Comparison of ENCODE assay signal across 18 cellular contexts in the genomic region with DNA sequence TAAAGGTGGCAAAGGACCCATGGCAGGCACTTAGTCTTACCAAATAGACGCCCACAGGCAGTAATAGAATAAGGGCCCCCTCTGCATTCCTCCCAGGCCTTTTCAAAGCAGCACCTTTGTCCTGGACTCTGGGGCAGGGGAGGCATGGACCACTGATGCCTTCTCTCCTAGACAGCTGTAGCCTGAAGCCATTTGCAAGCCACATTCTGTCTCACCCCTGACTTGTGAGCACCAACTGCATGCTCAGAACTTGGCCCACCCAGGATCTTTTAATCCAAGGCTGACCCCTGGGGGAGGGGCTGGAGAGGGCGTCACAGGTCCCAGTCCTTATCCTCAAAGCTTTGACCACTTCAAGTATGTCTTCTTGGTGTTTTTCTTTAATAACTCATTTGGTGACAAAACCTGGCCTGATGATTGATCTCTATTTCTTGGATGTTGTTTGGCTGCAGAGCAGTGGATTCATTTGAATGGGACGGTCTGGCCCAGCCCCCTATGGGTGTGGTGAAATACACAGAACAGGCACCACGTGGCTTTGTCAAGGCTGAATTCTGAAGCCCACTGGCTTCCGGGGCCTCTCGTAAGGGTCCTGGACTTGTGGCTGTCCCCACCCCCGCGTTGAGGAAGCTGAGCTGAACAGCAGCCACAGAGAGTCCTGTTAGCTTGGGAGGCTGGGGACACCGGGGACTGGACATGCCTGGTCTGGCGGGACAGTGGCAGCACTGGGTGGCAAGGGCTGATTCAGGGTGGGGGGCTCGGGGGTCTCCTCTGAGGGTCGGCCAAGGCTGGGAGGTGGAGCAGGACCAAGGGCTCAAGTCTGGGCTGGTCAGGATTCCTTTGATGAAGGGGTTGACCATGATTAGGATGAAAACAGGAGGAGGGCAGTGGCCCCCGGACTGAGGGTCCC. TPM values are rescaled to one million over a fixed set of nuclear protein-coding genes. Genes with fewer than 3 reads are reported as not detected.
DNase-seq lines count a peak whose midpoint lies in the region; ATAC-seq and TF ChIP-seq lines count a peak whose summit lies in the region.
"Had no signal": no experiment of that assay in that cellular context is flagged by ENCODE, and none has a peak within 500 bp of the region (broad histone marks: within the 10 kb centered on the region; RNA-seq: fewer than 3 reads in every experiment).

No MANE protein-coding gene starts in this region.

- H3K4me3 ChIP-seq in GM23338: no peak overlapping the region
- H3K4me3 ChIP-seq in neuronal stem cell (ENCODE audit: low read length in 2 of 2): no peak overlapping the region
- H3K4me3 ChIP-seq: MG63 had no signal

- DNase-seq in NCI-H510A treated with DMSO at 0.1 percent for 48 hours (lab: John Stamatoyannopoulos, UW) (peak; percentile 2), NCI-H510A (lab: John Stamatoyannopoulos, UW) (no peak), GM23338 (ENCODE audit: low spot score) (no peak), glutamatergic neuron (peak; percentile 20), neuronal stem cell (ENCODE audit: low spot score) (no peak), COLO829 (ENCODE audit: low spot score) (no peak), hippocampal formation (lab: John Stamatoyannopoulos, UW) (no peak)
- DNase-seq in stimulated activated naive B cell treated with anti-CD40 and anti-IgM and Interleukin-4, amounts not matched to agents 10 μg/mL and 1 μg/mL and 100 μg/mL, for 72 hours: no peak
- DNase-seq: Calu3, DMS79, GDM1, HCEC 1CT, KBM-7, MG63, NCI-H187 treated with DMSO at 0.1 percent for 48 hours, T-helper 17 cell had no signal

- no peaks in the 10 kb centered on the region; the same call in 2 of the 3 replicates for H3K36me3 Mint-ChIP-seq in GM23338 (ENCODE audit: low read depth)
- no peaks in the 10 kb centered on the region for H3K36me3 Mint-ChIP-seq in glutamatergic neuron (ENCODE audit: unreplicated experiment)
- no peaks in the 10 kb centered on the region for H3K36me3 Mint-ChIP-seq in stimulated activated naive B cell treated with anti-CD40 and anti-IgM and Interleukin-4, amounts not matched to agents 10 μg/mL and 1 μg/mL and 100 μg/mL, for 72 hours

- H3K4me1 ChIP-seq in GM23338 (ENCODE audit: insufficient read depth): peaks cover 20% of the 10 kb centered on the region
- peaks cover 3 to 23% of the 10 kb centered on the region in 2 donors for H3K4me1 ChIP-seq in neuronal stem cell (ENCODE audit: control insufficient read depth in 2 of 2, insufficient read depth in 1 of 2, low read depth in 1 of 2, low read length in 2 of 2)

- H3K36me3 ChIP-seq in GM23338 (ENCODE audit: insufficient read depth) (no peaks in the 10 kb centered on the region), neuronal stem cell (replicated peaks in 1 of 2; ENCODE audit: control insufficient read depth in 2 of 2, insufficient read depth in 2 of 2, low read length in 2 of 2) (no peaks in the 10 kb centered on the region)
- H3K36me3 ChIP-seq: MG63 had no signal

- no peaks in the 10 kb centered on the region for H4K20me1 ChIP-seq in GM23338 (replicated peaks; ENCODE audit: insufficient read depth)

- H3K9me3 ChIP-seq in neuronal stem cell (replicated peaks in 1 of 2; ENCODE audit: control insufficient read depth in 2 of 2, insufficient read depth in 1 of 2, low read depth in 1 of 2, low read length in 2 of 2): peaks cover 0 to 3% of the 10 kb centered on the region in 2 donors
- H3K9me3 ChIP-seq: MG63 had no signal

- H3K14ac ChIP-seq in neuronal stem cell (ENCODE audit: low read length): peak overlapping the region; percentile 90

- H2AK5ac ChIP-seq in neuronal stem cell (ENCODE audit: low read depth, low read length): peak overlapping the region; percentile 97

- H4K91ac ChIP-seq in neuronal stem cell (ENCODE audit: low read depth, low read length, poor library complexity): no peak overlapping the region

- no peaks in the 10 kb centered on the region for H3K9me3 Mint-ChIP-seq in GM23338
- H3K9me3 Mint-ChIP-seq in glutamatergic neuron (ENCODE audit: unreplicated experiment): no peaks in the 10 kb centered on the region
- H3K9me3 Mint-ChIP-seq in stimulated activated naive B cell treated with anti-CD40 and anti-IgM and Interleukin-4, amounts not matched to agents 10 μg/mL and 1 μg/mL and 100 μg/mL, for 72 hours: peaks cover 0 to 2% of the 10 kb centered on the region in 2 donors

- no peaks in the 10 kb centered on the region for H3F3A ChIP-seq in GM23338 (replicated peaks; ENCODE audit: low read depth)

- H3K4me1 Mint-ChIP-seq in GM23338 (peaks cover 36% of the 10 kb centered on the region), glutamatergic neuron (ENCODE audit: low read depth, unreplicated experiment) (peaks cover 13% of the 10 kb centered on the region)
- no peaks in the 10 kb centered on the region for H3K4me1 Mint-ChIP-seq in stimulated activated naive B cell treated with anti-CD40 and anti-IgM and Interleukin-4, amounts not matched to agents 10 μg/mL and 1 μg/mL and 100 μg/mL, for 72 hours

- H3K27me3 ChIP-seq in GM23338 (ENCODE audit: insufficient read depth) (no peaks in the 10 kb centered on the region), neuronal stem cell (ENCODE audit: control insufficient read depth in 3 of 3, insufficient read depth in 3 of 3, low read depth in 1 of 3, low read length in 3 of 3) (peaks cover 0 to 28% (median 0%) of the 10 kb centered on the region in 3 experiments)
- H3K27me3 ChIP-seq: MG63 had no signal

- peak overlapping the region; percentile 44 for H2BK120ac ChIP-seq in neuronal stem cell (ENCODE audit: low read depth, low read length)

- H3K79me2 ChIP-seq in GM23338 (replicated peaks; ENCODE audit: insufficient read depth): no peaks in the 10 kb centered on the region

- no peak overlapping the region for H3K9ac ChIP-seq in neuronal stem cell (ENCODE audit: low read depth, low read length, poor library complexity)

- H3K18ac ChIP-seq in neuronal stem cell (ENCODE audit: low read length): peak overlapping the region; percentile 94

- no peak overlapping the region for H4K8ac ChIP-seq in neuronal stem cell (ENCODE audit: low read depth, low read length)

- H3K79me1 ChIP-seq in neuronal stem cell (ENCODE audit: low read depth, low read length): no peaks in the 10 kb centered on the region

- no peak overlapping the region for H3K23ac ChIP-seq in neuronal stem cell (ENCODE audit: low read depth, low read length, poor library complexity)

- H2BK15ac ChIP-seq in neuronal stem cell (ENCODE audit: low read length): peak overlapping the region; percentile 99

- H3K27ac ChIP-seq in GM23338 (ENCODE audit: low read depth): no peak overlapping the region
- H3K27ac ChIP-seq in neuronal stem cell (replicated peaks; ENCODE audit: low read length): no peak overlapping the region
- H3K27ac ChIP-seq: C4-2B had no signal

- H3K4me2 ChIP-seq in GM23338 (no peak overlapping the region), neuronal stem cell (ENCODE audit: insufficient read depth, low read length, poor library complexity, severe bottlenecking) (peak overlapping the region; percentile 11)

- H3K4me3 Mint-ChIP-seq in GM23338 (no peak overlapping the region), glutamatergic neuron (ENCODE audit: unreplicated experiment) (no peak overlapping the region)
- no peak overlapping the region for H3K4me3 Mint-ChIP-seq in stimulated activated naive B cell treated with anti-CD40 and anti-IgM and Interleukin-4, amounts not matched to agents 10 μg/mL and 1 μg/mL and 100 μg/mL, for 72 hours
- H3K4me3 Mint-ChIP-seq: T-helper 17 cell had no signal

- H3K9me2 ChIP-seq in GM23338 (ENCODE audit: insufficient read depth): no peaks in the 10 kb centered on the region

- no peak for TF ChIP-seq CTCF in GM23338 (conservative IDR thresholded peaks at IDR 0.05; ENCODE audit: low read depth in 2 of 2)
- TF ChIP-seq CTCF in glutamatergic neuron (IDR thresholded peaks at IDR 0.05; ENCODE audit: partially characterized antibody, unreplicated experiment): no peak

- H2AFZ ChIP-seq in GM23338 (peak overlapping the region; percentile 66; the same call in 1 of the 2 replicates), neuronal stem cell (ENCODE audit: low read length) (no peak overlapping the region)

- H2BK5ac ChIP-seq in neuronal stem cell (ENCODE audit: low read length): peak overlapping the region; percentile 28

- H3K27me3 Mint-ChIP-seq in GM23338 (ENCODE audit: insufficient read depth, low read depth, poor library complexity): peaks cover 16% of the 10 kb centered on the region
- peaks cover 4% of the 10 kb centered on the region for H3K27me3 Mint-ChIP-seq in glutamatergic neuron (ENCODE audit: unreplicated experiment)
- H3K27me3 Mint-ChIP-seq in stimulated activated naive B cell treated with anti-CD40 and anti-IgM and Interleukin-4, amounts not matched to agents 10 μg/mL and 1 μg/mL and 100 μg/mL, for 72 hours: peaks cover 19 to 20% of the 10 kb centered on the region in 2 donors

- ATAC-seq in GM23338: peak; percentile 16
- no peak for ATAC-seq in stimulated activated naive B cell treated with anti-CD40 and anti-IgM and Interleukin-4, amounts not matched to agents 10 μg/mL and 1 μg/mL and 100 μg/mL, for 72 hours (replicated peaks)
- ATAC-seq: SK-N-SH treated with all-trans-retinoic acid at 6 μM for 48 hours, T-helper 17 cell had no signal

- no peak overlapping the region for H3K27ac Mint-ChIP-seq in GM23338
- H3K27ac Mint-ChIP-seq in glutamatergic neuron (ENCODE audit: unreplicated experiment): no peak overlapping the region
- no peak overlapping the region for H3K27ac Mint-ChIP-seq in stimulated activated naive B cell treated with anti-CD40 and anti-IgM and Interleukin-4, amounts not matched to agents 10 μg/mL and 1 μg/mL and 100 μg/mL, for 72 hours
- H3K27ac Mint-ChIP-seq: T-helper 17 cell had no signal

- peak overlapping the region; percentile 1 for H2BK12ac ChIP-seq in neuronal stem cell (ENCODE audit: low read length)

- H3K4ac ChIP-seq in neuronal stem cell (ENCODE audit: low read length): no peak overlapping the region

- no CpG with 5 or more reads among the region's 13 CpGs for WGBS in neuronal stem cell (ENCODE audit: extremely low coverage in 2 of 2, insufficient read length in 2 of 2, insufficient replicate concordance in 1 of 2), 2 donors

TF ChIP-seq in GM23338, 12 proteins besides CTCF, POLR2A, EP300 and RAD21:
- TF ChIP-seq NANOG (IDR thresholded peaks at IDR 0.05; ENCODE audit: borderline replicate concordance) (no peak), ZNF114 (CRISPR knock-in tag; IDR thresholded peaks at IDR 0.05) (no peak), EZH2 (IDR thresholded peaks at IDR 0.05; ENCODE audit: low read depth, unreplicated experiment) (no peak)

RNA-seq across cellular contexts. Expression of gene ADRA2C, which starts 36.6 kb away (rescaled TPM):
- 16.3 and 16.6 TPM in 2 replicates for total RNA-seq in GM23338 (2014; rRNA removed; shearing (Covaris generic))
- 3.0 and 4.1 TPM in 2 replicates for polyA plus RNA-seq in GM23338 (2016; fragmentation: Nextera tagmentation; extraction: Ambion mirVana)
- total RNA-seq in glutamatergic neuron (ENCODE audit: unreplicated experiment): 4.8 TPM
- polyA plus RNA-seq in neuronal stem cell (2013, experiment 1 of 2): 7.7 TPM
- 7.2 TPM for polyA plus RNA-seq in neuronal stem cell (2013, experiment 2 of 2)
- total RNA-seq: T-helper 17 cell had no signal

Comparison
In these comparisons a context has a peak if more than half of its experiments do, and no peak if none do; other contexts are left out.
1. DNase-seq: peak in NCI-H510A treated with DMSO at 0.1 percent for 48 hours (single experiment) and glutamatergic neuron (single experiment); none in NCI-H510A (single experiment), GM23338 (single experiment), neuronal stem cell (single experiment), stimulated activated naive B cell treated with anti-CD40 and anti-IgM and Interleukin-4, amounts not matched to agents 10 μg/mL and 1 μg/mL and 100 μg/mL, for 72 hours (single experiment), COLO829 (single experiment) and hippocampal formation (0 of 2).